In genomic region chr11:118927554-118928107, GRCh38 we compare ENCODE assay signal across 8 cellular contexts. TPM values are rescaled to one million over a fixed set of nuclear protein-coding genes. Genes with fewer than 3 reads are reported as not detected.
DNase-seq lines count a peak whose midpoint lies in the region; ATAC-seq and TF ChIP-seq lines count a peak whose summit lies in the region.

No MANE protein-coding gene starts in this region.

- H3K4me3 ChIP-seq in BLaER1 treated with 17β-estradiol and CSF1 and Interleukin-3, amounts not matched to agents 10 nM and 100 nM: peak overlapping the region in 9 of 10 experiments; percentile 66 to 81 (median 77); a peak in 14 of 20 replicates
- peak overlapping the region; percentile 77 for H3K4me3 ChIP-seq in NT2/D1 (ENCODE audit: insufficient read length, low read depth)

- H3K27me3 Mint-ChIP-seq in effector memory CD8-positive, alpha-beta T cell: no peaks in the 10 kb centered on the region
- no peaks in the 10 kb centered on the region for H3K27me3 Mint-ChIP-seq in osteocyte (ENCODE audit: unreplicated experiment)

- H3K36me3 ChIP-seq in BLaER1 treated with 17β-estradiol and CSF1 and Interleukin-3, amounts not matched to agents 10 nM and 100 nM: 0 out of 22 replicates have a peak, but pooled peaks cover 0 to 6% (median 0%) of the 10 kb centered on the region in 11 experiments
- peaks cover 10% of the 10 kb centered on the region for H3K36me3 ChIP-seq in NT2/D1 (ENCODE audit: insufficient read depth, insufficient read length, low read length)

- peak overlapping the region in 10 of 11 experiments; percentile 74 to 95 (median 82); a peak in 18 of 22 replicates for H3K9ac ChIP-seq in BLaER1 treated with 17β-estradiol and CSF1 and Interleukin-3, amounts not matched to agents 10 nM and 100 nM
- H3K9ac ChIP-seq in NT2/D1 (ENCODE audit: insufficient read length, low read depth): peak overlapping the region; percentile 46

- peaks cover 79% of the 10 kb centered on the region for H3K36me3 Mint-ChIP-seq in effector memory CD8-positive, alpha-beta T cell (ENCODE audit: insufficient read depth)
- H3K36me3 Mint-ChIP-seq in osteocyte (ENCODE audit: unreplicated experiment): peaks cover 2% of the 10 kb centered on the region

- H3K27ac ChIP-seq in BLaER1 treated with 17β-estradiol and CSF1 and Interleukin-3, amounts not matched to agents 10 nM and 100 nM: peak overlapping the region in 9 of 11 experiments; percentile 4 to 90 (median 85); a peak in 14 of 22 replicates

- no peak for ATAC-seq in effector memory CD8-positive, alpha-beta T cell (replicated peaks)
- ATAC-seq in HG03095 (IDR thresholded peaks at IDR 0.05; ENCODE audit: unreplicated experiment): no peak

- H3K27me3 ChIP-seq in BLaER1 treated with 17β-estradiol and CSF1 and Interleukin-3, amounts not matched to agents 10 nM and 100 nM: no peaks in the 10 kb centered on the region
- H3K27me3 ChIP-seq in NT2/D1 (ENCODE audit: insufficient read depth, insufficient read length): peaks cover 21% of the 10 kb centered on the region

- TF ChIP-seq CTCF in osteocyte (IDR thresholded peaks at IDR 0.05): no peak

- H3K4me2 ChIP-seq in BLaER1 treated with 17β-estradiol and CSF1 and Interleukin-3, amounts not matched to agents 10 nM and 100 nM: peak overlapping the region; percentile 95 to 100 (median 99)

- no peaks in the 10 kb centered on the region for H3K9me3 ChIP-seq in BLaER1 treated with 17β-estradiol and CSF1 and Interleukin-3, amounts not matched to agents 10 nM and 100 nM (replicated peaks in 1 of 11)
- no peaks in the 10 kb centered on the region for H3K9me3 ChIP-seq in NT2/D1 (ENCODE audit: insufficient read depth, low read length)

- no peaks in the 10 kb centered on the region for H3K9me3 Mint-ChIP-seq in effector memory CD8-positive, alpha-beta T cell
- no peaks in the 10 kb centered on the region for H3K9me3 Mint-ChIP-seq in osteocyte (ENCODE audit: unreplicated experiment)

- H3K27ac Mint-ChIP-seq in effector memory CD8-positive, alpha-beta T cell: peak overlapping the region; percentile 99 to 100
- peak overlapping the region; percentile 90 for H3K27ac Mint-ChIP-seq in osteocyte (ENCODE audit: unreplicated experiment)

- H3K4me3 Mint-ChIP-seq in effector memory CD8-positive, alpha-beta T cell: peak overlapping the region; percentile 91 to 94
- H3K4me3 Mint-ChIP-seq in osteocyte (ENCODE audit: unreplicated experiment): peak overlapping the region; percentile 92

- peaks cover 9 to 27% (median 20%) of the 10 kb centered on the region in 11 experiments; a peak in 20 of 22 replicates for H4K20me1 ChIP-seq in BLaER1 treated with 17β-estradiol and CSF1 and Interleukin-3, amounts not matched to agents 10 nM and 100 nM

- H3K4me1 Mint-ChIP-seq in effector memory CD8-positive, alpha-beta T cell (ENCODE audit: low read depth in 2 of 2): peaks cover 49 to 58% of the 10 kb centered on the region in 2 donors
- H3K4me1 Mint-ChIP-seq in osteocyte (ENCODE audit: unreplicated experiment): peaks cover 49% of the 10 kb centered on the region

- peaks cover 50 to 65% (median 60%) of the 10 kb centered on the region in 10 experiments for H3K4me1 ChIP-seq in BLaER1 treated with 17β-estradiol and CSF1 and Interleukin-3, amounts not matched to agents 10 nM and 100 nM
- peaks cover 15% of the 10 kb centered on the region for H3K4me1 ChIP-seq in NT2/D1 (ENCODE audit: insufficient read depth, insufficient read length)

- DNase-seq in NT2/D1 (ENCODE audit: low read depth, low spot score) (no peak), osteocyte (ENCODE audit: extremely low spot score, unreplicated experiment) (no peak), NCI-H526 treated with DMSO at 0.1 percent for 48 hours (lab: John Stamatoyannopoulos, UW) (no peak), H4 (ENCODE audit: low spot score) (no peak)
- DNase-seq in effector memory CD8-positive, alpha-beta T cell: no peak
- DNase-seq in stimulated activated CD4-positive, alpha-beta T cell treated with anti-CD3 and anti-CD28 coated beads, Interleukin-4, amount 100 ng/mL, for 24 hours: no peak

RNA-seq across cellular contexts. Expression of gene BCL9L, which starts 1.9 kb away (rescaled TPM):
- total RNA-seq in osteocyte: 115 and 122 TPM in 2 replicates
- total RNA-seq in H4 (2014; rRNA removed; shearing (Covaris generic)): 3.3 and 7.5 TPM in 2 replicates

RNA-seq across cellular contexts. Expression of gene UPK2, which starts 28.5 kb away (rescaled TPM):
- total RNA-seq in osteocyte: 0.42 and 0.86 TPM in 2 replicates
- not detected in 2 replicates for total RNA-seq in H4 (2014; rRNA removed; shearing (Covaris generic))

RNA-seq across cellular contexts. Expression of gene FOXR1, which starts 43.9 kb away (rescaled TPM):
- not detected in 2 replicates for total RNA-seq in osteocyte
- not detected in 2 replicates for total RNA-seq in H4 (2014; rRNA removed; shearing (Covaris generic))

RNA-seq across cellular contexts. Expression of gene CXCR5, which starts 43.9 kb away (rescaled TPM):
- total RNA-seq in osteocyte: not detected in 2 replicates
- total RNA-seq in H4 (2014; rRNA removed; shearing (Covaris generic)): not detected in 2 replicates

Comparison
In these comparisons a context has a peak if more than half of its experiments do, and no peak if none do; other contexts are left out.
1. RNA of gene BCL9L, which starts 1.9 kb away (total RNA-seq): 115 to 122 TPM in osteocyte; 3.3 to 7.5 TPM in H4; every median in the first group is over 10 times any median in the second.